Comparison of ENCODE assay signal across 8 cellular contexts in genomic region chr6:138592698-138593097, GRCh38.
DNase-seq lines count a peak whose midpoint lies in the region; ATAC-seq and TF ChIP-seq lines count a peak whose summit lies in the region.

No MANE protein-coding gene starts in this region.

- peaks cover 20% of the 10 kb centered on the region for H3K4me1 ChIP-seq in DOHH2 (ENCODE audit: control insufficient read depth, low read length)
- peaks cover 24% of the 10 kb centered on the region for H3K4me1 ChIP-seq in mammary epithelial cell (ENCODE audit: insufficient read depth, low read length)
- H3K4me1 ChIP-seq in gastrocnemius medialis, result peaks cover 0 to 13% of the 10 kb centered on the region in 2 donors

- H3K79me2 ChIP-seq in DOHH2 (ENCODE audit: control insufficient read depth, low read length), result no peaks in the 10 kb centered on the region
- H3K79me2 ChIP-seq in mammary epithelial cell (ENCODE audit: insufficient read depth, low read length), result peaks cover 91% of the 10 kb centered on the region

- no peak for TF ChIP-seq CTCF in DOHH2 (IDR thresholded peaks at IDR 0.05; ENCODE audit: low read depth, low read length, poor library complexity, severe bottlenecking)
- no peak for TF ChIP-seq CTCF in mammary epithelial cell (conservative IDR thresholded peaks at IDR 0.05 in 1 of 2, IDR thresholded peaks at IDR 0.05 in 1 of 2; ENCODE audit: extremely low read depth in 1 of 2, insufficient read depth in 1 of 2, low read depth in 1 of 2, low read length in 2 of 2)
- TF ChIP-seq CTCF in gastrocnemius medialis (IDR thresholded peaks at IDR 0.05 in 4 of 5, conservative IDR thresholded peaks at IDR 0.05 in 1 of 5), result no peak

- H3K9ac ChIP-seq in mammary epithelial cell (ENCODE audit: insufficient read depth, low read length), result peak overlapping the region; percentile 65

- no peaks in the 10 kb centered on the region for H3K36me3 ChIP-seq in DOHH2 (ENCODE audit: control insufficient read depth, low read length)
- no peaks in the 10 kb centered on the region for H3K36me3 ChIP-seq in MG63
- no peaks in the 10 kb centered on the region for H3K36me3 ChIP-seq in mammary epithelial cell (ENCODE audit: insufficient read depth, low read length)
- H3K36me3 ChIP-seq in gastrocnemius medialis, result no peaks in the 10 kb centered on the region

- H3F3A ChIP-seq in DOHH2 (ENCODE audit: control insufficient read depth, insufficient read depth), result no peaks in the 10 kb centered on the region

- CTCF ChIA-PET in mammary epithelial cell (lab: Charles Lee; ENCODE audit: low non-redundant PET), result no interaction called here

- no peaks in the 10 kb centered on the region for H3K9me2 ChIP-seq in DOHH2 (replicated peaks; ENCODE audit: control insufficient read depth, low read length)

- intact Hi-C loops in mammary epithelial cell (cut with micrococcal nuclease) (loop anchor here (5.0 kb wide), 2 partner anchors 70 to 85 kb away; no protein-coding TSS in a partner anchor), gastrocnemius medialis (cut with DNase I; ENCODE audit: low total_unique reads) (no loop called here)

- in situ Hi-C loops in mammary epithelial cell (cut with MboI; ENCODE audit: low sequenced_read_pairs in 2 of 2), result loop anchor here (10.0 kb wide), 2 partner anchors 102 to 182 kb away; partner anchors contain the start of gene CCDC28A (in 1 of the 2)
- in situ Hi-C loops in gastrocnemius medialis (cut with MboI; ENCODE audit: low sequenced_read_pairs in 4 of 4), result loop anchor here in 3 of 4 donors (5.0 to 10.0 kb wide), 3 partner anchors 158 to 475 kb away; no protein-coding TSS in a partner anchor

- H2AFZ ChIP-seq in mammary epithelial cell (ENCODE audit: low read depth, low read length), result peak overlapping the region; percentile 29

- dilution Hi-C loops in mammary epithelial cell (cut with HindIII; ENCODE audit: low sequenced_read_pairs), result loop anchor here (5.0 kb wide), 1 partner anchor 160 kb away; no protein-coding TSS in a partner anchor

- TF ChIP-seq POLR2A in gastrocnemius medialis (IDR thresholded peaks at IDR 0.05), result no peak

- H3K9me3 ChIP-seq in DOHH2 (ENCODE audit: control insufficient read depth, insufficient read depth, low read length) (no peaks in the 10 kb centered on the region), MG63 (no peaks in the 10 kb centered on the region), mammary epithelial cell (replicated peaks; ENCODE audit: insufficient read depth, low read length) (no peaks in the 10 kb centered on the region), gastrocnemius medialis (no peaks in the 10 kb centered on the region)

- H4K20me1 ChIP-seq in DOHH2 (ENCODE audit: control insufficient read depth, insufficient read depth, low read depth, low read length), result no peaks in the 10 kb centered on the region
- no peaks in the 10 kb centered on the region for H4K20me1 ChIP-seq in mammary epithelial cell (ENCODE audit: insufficient read depth, low read length)

- ATAC-seq in GM21576 (IDR thresholded peaks at IDR 0.05; ENCODE audit: unreplicated experiment) (peak; percentile 69), gastrocnemius medialis (no peak)

- WGBS in mammary epithelial cell (ENCODE audit: low coverage, missing lambda C conversion rate), result 100% methylated on average over 1 of the region's 1 CpG

- H3K4me3 ChIP-seq in DOHH2 (ENCODE audit: low read length) (peak overlapping the region; percentile 19), MG63 (0 out of 2 replicates have a peak overlapping the region, but pooled peaks have one; percentile 7), mammary epithelial cell (replicated peaks in 1 of 3; ENCODE audit: insufficient read depth in 1 of 3, low read depth in 2 of 3, low read length in 3 of 3) (peak overlapping the region in 1 of 3 experiments; percentile 12), gastrocnemius medialis (no peak overlapping the region)

- H3K4me2 ChIP-seq in DOHH2 (ENCODE audit: low read length) (peak overlapping the region; percentile 53), mammary epithelial cell (ENCODE audit: insufficient read depth, low read depth, low read length) (peak overlapping the region; percentile 67)

- DNase-seq in MG63 (no peak), mammary epithelial cell (no peak), gastrocnemius medialis (no peak), HPDE6-E6E7 (ENCODE audit: extremely low spot score) (no peak), 8988T (no peak), RKO (ENCODE audit: low spot score) (no peak)

- H3K27me3 ChIP-seq in DOHH2 (ENCODE audit: control insufficient read depth, low read length) (no peaks in the 10 kb centered on the region), MG63 (no peaks in the 10 kb centered on the region), mammary epithelial cell (ENCODE audit: insufficient read depth, low read length) (no peaks in the 10 kb centered on the region), gastrocnemius medialis (no peaks in the 10 kb centered on the region)

- H3K27ac ChIP-seq in DOHH2 (ENCODE audit: low read depth, low read length), result no peak overlapping the region
- H3K27ac ChIP-seq in mammary epithelial cell (ENCODE audit: insufficient read depth, low read depth, low read length), result peak overlapping the region; percentile 86
- peak overlapping the region in 3 of 4 donors; percentile 46 to 63 (median 47) for H3K27ac ChIP-seq in gastrocnemius medialis

- TSS peak; percentile 79 for BruUV-seq in mammary epithelial cell (replicated peaks; lab: Mats Ljungman, UMichigan)

Comparison
In these comparisons a context has a peak if more than half of its experiments do, and no peak if none do; other contexts are left out.
1. H3K4me3 ChIP-seq: peak in DOHH2 (single experiment) and MG63 (single experiment); none in gastrocnemius medialis (0 of 4).